11 cellular contexts compared by ENCODE assay signal in genomic region chr9:95116002-95116819, GRCh38.
DNase-seq lines count a peak whose midpoint lies in the region; ATAC-seq, FAIRE-seq and TF ChIP-seq lines count a peak whose summit lies in the region.
"Had no signal": no experiment of that assay in that cellular context is flagged by ENCODE, and none has a peak within 500 bp of the region (broad histone marks: within the 10 kb centered on the region; RNA-seq: fewer than 3 reads in every experiment).

No MANE protein-coding gene starts in this region.

- TF ChIP-seq CTCF in C4-2B (conservative IDR thresholded peaks at IDR 0.05) = peak; percentile 96
- peak; percentile 67 for TF ChIP-seq CTCF in OCI-LY1 (IDR thresholded peaks at IDR 0.05; ENCODE audit: low read length)
- TF ChIP-seq CTCF in epithelial cell of proximal tubule (conservative IDR thresholded peaks at IDR 0.05; ENCODE audit: low read depth, low read length) = peak; percentile 34
- TF ChIP-seq CTCF in neural crest cell (conservative IDR thresholded peaks at IDR 0.05) = peak; percentile 44
- no peak; the same call in 1 of the 2 replicates for TF ChIP-seq CTCF in PC-9 (conservative IDR thresholded peaks at IDR 0.05)

- FAIRE-seq in HTR-8/SVneo (lab: Jason Lieb, UNC) = no peak

- H3K27ac ChIP-seq in C4-2B = peak overlapping the region; percentile 17; the same call in 1 of the 2 replicates
- H3K27ac ChIP-seq in OCI-LY1 (ENCODE audit: low read depth, low read length, poor library complexity, severe bottlenecking) = peak overlapping the region; percentile 68
- H3K27ac ChIP-seq in PC-9 = no peak overlapping the region

- H3K27me3 ChIP-seq in OCI-LY1 (ENCODE audit: insufficient read depth, low read length) = no peaks in the 10 kb centered on the region
- H3K27me3 ChIP-seq in PC-9 (ENCODE audit: insufficient read depth, low read depth) = no peaks in the 10 kb centered on the region

- no peaks in the 10 kb centered on the region for H3K4me1 Mint-ChIP-seq in neural crest cell
- H3K4me1 Mint-ChIP-seq: activated CD4-positive, alpha-beta T cell treated with anti-CD3 and anti-CD28 coated beads, Interleukin-2, amount 10 ng/mL, durations not matched to agents 24 days and 14 days had no signal

- ATAC-seq in GM19455 (IDR thresholded peaks at IDR 0.05; ENCODE audit: unreplicated experiment) (no peak), GM18502 (IDR thresholded peaks at IDR 0.05; ENCODE audit: poor library complexity, unreplicated experiment) (no peak)
- ATAC-seq: CD8-positive, alpha-beta T cell had no signal

- H3K9me3 ChIP-seq in OCI-LY1 (ENCODE audit: low read length) = no peaks in the 10 kb centered on the region
- H3K9me3 ChIP-seq in PC-9 (ENCODE audit: insufficient read depth, low read depth) = no peaks in the 10 kb centered on the region

- H2AFZ ChIP-seq in OCI-LY1 (ENCODE audit: low read length) = no peak overlapping the region
- no peak overlapping the region for H2AFZ ChIP-seq in PC-9

- POLR2A ChIA-PET in PC-9 (lab: Charles Lee; ENCODE audit: unreplicated experiment) = interaction anchor here (0.5 to 0.7 kb wide), 2 partner anchors 165 to 1325 kb away, joined by 3 read pairs; no protein-coding TSS in a partner anchor

- no peaks in the 10 kb centered on the region; the same call in 1 of the 2 replicates for H3K36me3 ChIP-seq in OCI-LY1 (ENCODE audit: insufficient read depth, low read length)
- H3K36me3 ChIP-seq in PC-9 (ENCODE audit: low read depth) = peaks cover 12% of the 10 kb centered on the region; the same call in 1 of the 2 replicates

- peaks cover 30% of the 10 kb centered on the region for H3K4me1 ChIP-seq in OCI-LY1 (ENCODE audit: insufficient read depth, low read length, severe bottlenecking)
- no peaks in the 10 kb centered on the region for H3K4me1 ChIP-seq in PC-9 (replicated peaks; ENCODE audit: insufficient read depth)

- H3K36me3 Mint-ChIP-seq in neural crest cell (ENCODE audit: low read depth) = no peaks in the 10 kb centered on the region

- H3K4me3 Mint-ChIP-seq in neural crest cell = no peak overlapping the region
- H3K4me3 Mint-ChIP-seq: activated CD4-positive, alpha-beta T cell treated with anti-CD3 and anti-CD28 coated beads, Interleukin-2, amount 10 ng/mL, durations not matched to agents 24 days and 14 days; CD8-positive, alpha-beta T cell had no signal

- H3K9me2 ChIP-seq in OCI-LY1 (ENCODE audit: low read depth, low read length) (no peaks in the 10 kb centered on the region), PC-9 (ENCODE audit: insufficient read depth) (no peaks in the 10 kb centered on the region)

- no peaks in the 10 kb centered on the region for H3F3A ChIP-seq in OCI-LY1 (ENCODE audit: insufficient read depth, low read length)
- H3F3A ChIP-seq in PC-9 (ENCODE audit: insufficient read depth, low read depth) = peaks cover 20% of the 10 kb centered on the region; the same call in 1 of the 2 replicates

- no peaks in the 10 kb centered on the region for H3K79me2 ChIP-seq in OCI-LY1 (ENCODE audit: insufficient read depth, low read length)
- no peaks in the 10 kb centered on the region for H3K79me2 ChIP-seq in PC-9 (ENCODE audit: low read depth)

- no peaks in the 10 kb centered on the region for H3K9me3 Mint-ChIP-seq in neural crest cell
- H3K9me3 Mint-ChIP-seq: activated CD4-positive, alpha-beta T cell treated with anti-CD3 and anti-CD28 coated beads, Interleukin-2, amount 10 ng/mL, durations not matched to agents 24 days and 14 days; CD8-positive, alpha-beta T cell had no signal

- H3K9ac ChIP-seq in OCI-LY1 (ENCODE audit: low read length) = peak overlapping the region; percentile 25; the same call in 1 of the 2 replicates

- H3K4me3 ChIP-seq in OCI-LY1 (ENCODE audit: low read depth, low read length, poor library complexity, severe bottlenecking) (no peak overlapping the region), epithelial cell of proximal tubule (ENCODE audit: low read depth, low read length) (no peak overlapping the region), PC-9 (no peak overlapping the region)

- no peaks in the 10 kb centered on the region for H3K27me3 Mint-ChIP-seq in neural crest cell (ENCODE audit: low read depth)
- H3K27me3 Mint-ChIP-seq: activated CD4-positive, alpha-beta T cell treated with anti-CD3 and anti-CD28 coated beads, Interleukin-2, amount 10 ng/mL, durations not matched to agents 24 days and 14 days had no signal

- H3K27ac Mint-ChIP-seq in neural crest cell (ENCODE audit: unreplicated experiment) = no peak overlapping the region
- H3K27ac Mint-ChIP-seq: activated CD4-positive, alpha-beta T cell treated with anti-CD3 and anti-CD28 coated beads, Interleukin-2, amount 10 ng/mL, durations not matched to agents 24 days and 14 days; CD8-positive, alpha-beta T cell had no signal

- H4K20me1 ChIP-seq in OCI-LY1 (ENCODE audit: insufficient read depth, low read length) (no peaks in the 10 kb centered on the region), PC-9 (ENCODE audit: insufficient read depth) (no peaks in the 10 kb centered on the region; the same call in 1 of the 2 replicates)

- CTCF ChIA-PET in PC-9 (lab: Charles Lee) = interaction anchor here (0.8 kb wide), 1 partner anchor 333 kb away, joined by 3 read pairs; no protein-coding TSS in a partner anchor

- DNase-seq in epithelial cell of proximal tubule (ENCODE audit: low read depth) = no peak
- no peak for DNase-seq in neural crest cell (ENCODE audit: low read depth, low spot score)
- DNase-seq in HTR-8/SVneo (ENCODE audit: insufficient read length, low spot score) = no peak
- DNase-seq in PC-9 = no peak
- DNase-seq: activated CD4-positive, alpha-beta T cell treated with anti-CD3 and anti-CD28 coated beads, Interleukin-2, amount 10 ng/mL, durations not matched to agents 24 days and 14 days; CD8-positive, alpha-beta T cell; RPMI8226 had no signal

- no TSS peak for BruUV-seq in PC-9 (replicated peaks; lab: Mats Ljungman, UMichigan)

- intact Hi-C loops in PC-9 (cut with micrococcal nuclease; ENCODE audit: unreplicated experiment) = no loop called here

- H3K4me2 ChIP-seq in OCI-LY1 (ENCODE audit: low read length) (no peak overlapping the region), PC-9 (no peak overlapping the region)
